Comparison of ENCODE assay signal across 3 cellular contexts in the genomic region with DNA sequence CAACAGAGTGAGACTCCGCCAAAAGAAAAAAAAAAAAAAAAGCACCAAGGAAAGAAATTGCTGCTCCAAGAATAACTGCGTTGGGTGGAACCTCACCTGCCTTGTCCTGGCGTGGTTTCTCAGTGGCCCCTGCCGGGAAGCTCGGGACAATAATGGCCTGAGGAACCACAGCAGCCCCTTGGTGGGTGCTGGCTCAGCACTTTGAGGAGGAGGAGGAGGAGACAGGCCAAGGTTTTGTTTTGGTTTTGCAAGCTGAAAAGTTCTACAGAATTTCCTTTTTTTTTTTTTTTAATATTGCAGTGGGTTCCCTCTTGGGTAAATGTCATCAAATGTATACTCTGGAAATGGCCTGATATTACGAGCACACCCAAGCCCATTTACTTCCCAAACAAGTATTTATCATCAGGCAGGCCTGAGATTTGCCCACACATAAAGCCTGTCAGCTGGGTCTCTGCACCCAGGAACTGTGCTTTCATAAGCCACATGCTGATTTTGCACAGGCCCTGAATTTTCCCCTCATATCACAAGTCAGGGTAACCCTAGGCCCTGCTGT.
TF ChIP-seq lines count a peak whose summit lies in the region.

No MANE protein-coding gene starts in this region.

TF ChIP-seq in A549, 52 proteins besides CTCF, POLR2A, EP300 and RAD21:
- peak; percentile 10 for TF ChIP-seq MAFK (IDR thresholded peaks at IDR 0.05; ENCODE audit: partially characterized antibody)
- no peak for TF ChIP-seq SREBF2 (IDR thresholded peaks at IDR 0.05)

TF ChIP-seq in H1, 55 proteins besides CTCF, POLR2A, EP300 and RAD21:
- TF ChIP-seq RBBP5 (IDR thresholded peaks at IDR 0.05; ENCODE audit: borderline replicate concordance, low read depth, low read length) (no peak), MAFK (IDR thresholded peaks at IDR 0.05; ENCODE audit: low read depth, low read length) (peak; percentile 45; the same call in 1 of the 2 replicates), FOSL1 (IDR thresholded peaks at IDR 0.05; ENCODE audit: insufficient read depth, low read depth, low read length) (no peak)
- TF ChIP-seq, protein P1, sequence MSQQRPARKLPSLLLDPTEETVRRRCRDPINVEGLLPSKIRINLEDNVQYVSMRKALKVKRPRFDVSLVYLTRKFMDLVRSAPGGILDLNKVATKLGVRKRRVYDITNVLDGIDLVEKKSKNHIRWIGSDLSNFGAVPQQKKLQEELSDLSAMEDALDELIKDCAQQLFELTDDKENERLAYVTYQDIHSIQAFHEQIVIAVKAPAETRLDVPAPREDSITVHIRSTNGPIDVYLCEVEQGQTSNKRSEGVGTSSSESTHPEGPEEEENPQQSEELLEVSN (IDR thresholded peaks at IDR 0.05), result no peak

TF ChIP-seq in GM12891, 5 proteins besides CTCF, POLR2A, EP300 and RAD21:
- TF ChIP-seq PAX5 (IDR thresholded peaks at IDR 0.05; ENCODE audit: insufficient read depth, low read length, severe bottlenecking) (no peak), SPI1 (IDR thresholded peaks at IDR 0.05; ENCODE audit: low read depth, low read length) (no peak), TAF1 (IDR thresholded peaks at IDR 0.05; ENCODE audit: low read depth, low read length) (no peak), POU2F2 (IDR thresholded peaks at IDR 0.05; ENCODE audit: low read depth, low read length) (no peak), POLR2AphosphoS5 (IDR thresholded peaks at IDR 0.05; ENCODE audit: low read depth, low read length) (no peak)
